21 cellular contexts compared by ENCODE assay signal in genomic region chr6:142462260-142462659, GRCh38.
A peak's percentile ranks its signal among the peaks of the same experiment; 100 is the strongest.
DNase-seq lines count a peak whose midpoint lies in the region; ATAC-seq and TF ChIP-seq lines count a peak whose summit lies in the region.
"Had no signal": no experiment of that assay in that cellular context is flagged by ENCODE, and none has a peak within 500 bp of the region (broad histone marks: within the 10 kb centered on the region; RNA-seq: fewer than 3 reads in every experiment).

No MANE protein-coding gene starts in this region.

- H3K4me2 ChIP-seq in mammary epithelial cell (ENCODE audit: insufficient read depth, low read depth, low read length) (no peak overlapping the region), PC-9 (no peak overlapping the region)
- H3K4me2 ChIP-seq: smooth muscle cell had no signal

- H4K20me1 ChIP-seq in mammary epithelial cell (ENCODE audit: insufficient read depth, low read length) (no peaks in the 10 kb centered on the region), PC-9 (ENCODE audit: insufficient read depth) (no peaks in the 10 kb centered on the region)

- no peak for ATAC-seq in GM19463 (IDR thresholded peaks at IDR 0.05; ENCODE audit: unreplicated experiment)
- ATAC-seq: activated naive CD8-positive, alpha-beta T cell treated with anti-CD3 and anti-CD28 coated beads, Interleukin-2, amount 50 U/mL, for 24 hours; activated T-helper 17 cell treated with anti-CD3 and anti-CD28 coated beads, Interleukin-2, amount 50 U/mL, for 72 hours had no signal

- H3K79me2 ChIP-seq in mammary epithelial cell (ENCODE audit: insufficient read depth, low read length) (no peaks in the 10 kb centered on the region), PC-9 (ENCODE audit: low read depth) (no peaks in the 10 kb centered on the region)

- intact Hi-C loops in mammary epithelial cell (cut with micrococcal nuclease) (no loop called here), breast epithelium (cut with DNase I; ENCODE audit: low total_unique reads) (no loop called here), PC-9 (cut with micrococcal nuclease; ENCODE audit: unreplicated experiment) (no loop called here)

- in situ Hi-C loops in mammary epithelial cell (cut with MboI; ENCODE audit: low sequenced_read_pairs in 2 of 2): loop anchor here in 1 of 2 donors (25.0 kb wide), 1 partner anchor 200 kb away; no protein-coding TSS in a partner anchor

- DNase-seq in mammary epithelial cell: no peak
- DNase-seq in breast epithelium (ENCODE audit: low spot score in 2 of 2): no peak
- DNase-seq in PC-9: no peak
- DNase-seq in epithelial cell of esophagus (ENCODE audit: low read depth): no peak
- DNase-seq in activated CD4-positive, CD25-positive, alpha-beta regulatory T cell treated with anti-CD3 and anti-CD28 coated beads, Interleukin-2, amount 50 U/mL, for 72 hours: no peak
- no peak for DNase-seq in epidermal melanocyte (ENCODE audit: insufficient read length, low spot score)
- DNase-seq in AG08395 (ENCODE audit: low spot score): no peak
- DNase-seq: activated naive CD8-positive, alpha-beta T cell treated with anti-CD3 and anti-CD28 coated beads, Interleukin-2, amount 50 U/mL, for 24 hours; CD4-positive, alpha-beta memory T cell; central memory CD4-positive, alpha-beta T cell; DMS79 treated with DMSO at 0.1 percent for 48 hours; effector CD4-positive, alpha-beta T cell; H7; naive B cell; NCI-H524 treated with DMSO at 0.1 percent for 48 hours had no signal

- H3K9me2 ChIP-seq in PC-9 (ENCODE audit: insufficient read depth): no peaks in the 10 kb centered on the region

- H3F3A ChIP-seq in PC-9 (ENCODE audit: insufficient read depth, low read depth): no peaks in the 10 kb centered on the region

- CTCF ChIA-PET in mammary epithelial cell (lab: Charles Lee; ENCODE audit: low non-redundant PET) (interaction anchor here (0.7 kb wide), 1 partner anchor 713 kb away, joined by 3 read pairs; no protein-coding TSS in a partner anchor), PC-9 (lab: Charles Lee) (no interaction called here)

- no peak overlapping the region for H3K27ac ChIP-seq in mammary epithelial cell (ENCODE audit: insufficient read depth, low read depth, low read length)
- H3K27ac ChIP-seq in breast epithelium: no peak overlapping the region
- H3K27ac ChIP-seq in PC-9: no peak overlapping the region
- H3K27ac ChIP-seq: HL-60, SJSA1, thoracic aorta had no signal

- TF ChIP-seq CTCF in mammary epithelial cell (conservative IDR thresholded peaks at IDR 0.05 in 1 of 2, IDR thresholded peaks at IDR 0.05 in 1 of 2; ENCODE audit: extremely low read depth in 1 of 2, insufficient read depth in 1 of 2, low read depth in 1 of 2, low read length in 2 of 2) (peak; percentile 3 to 7), breast epithelium (IDR thresholded peaks at IDR 0.05) (no peak), PC-9 (conservative IDR thresholded peaks at IDR 0.05) (peak; percentile 28; the same call in 1 of the 2 replicates), epithelial cell of esophagus (IDR thresholded peaks at IDR 0.05; ENCODE audit: insufficient read depth, low read depth, low read length, missing control alignments) (peak; percentile 21)

- POLR2A ChIA-PET in PC-9 (lab: Charles Lee; ENCODE audit: unreplicated experiment): no interaction called here

- H2AFZ ChIP-seq in mammary epithelial cell (ENCODE audit: low read depth, low read length) (no peak overlapping the region), PC-9 (no peak overlapping the region)

- H3K27me3 ChIP-seq in mammary epithelial cell (ENCODE audit: insufficient read depth, low read length) (no peaks in the 10 kb centered on the region), breast epithelium (no peaks in the 10 kb centered on the region), PC-9 (ENCODE audit: insufficient read depth, low read depth) (no peaks in the 10 kb centered on the region)
- H3K27me3 ChIP-seq: SJSA1 had no signal

- dilution Hi-C loops in mammary epithelial cell (cut with HindIII; ENCODE audit: low sequenced_read_pairs): no loop called here

- H3K4me1 ChIP-seq in mammary epithelial cell (ENCODE audit: insufficient read depth, low read length): no peaks in the 10 kb centered on the region
- no peaks in the 10 kb centered on the region for H3K4me1 ChIP-seq in breast epithelium
- H3K4me1 ChIP-seq in PC-9 (replicated peaks; ENCODE audit: insufficient read depth): no peaks in the 10 kb centered on the region

- TF ChIP-seq POLR2A in breast epithelium (IDR thresholded peaks at IDR 0.05): no peak

- H3K9ac ChIP-seq in mammary epithelial cell (ENCODE audit: insufficient read depth, low read length): no peak overlapping the region

- BruUV-seq in mammary epithelial cell (replicated peaks; lab: Mats Ljungman, UMichigan) (no TSS peak), PC-9 (replicated peaks; lab: Mats Ljungman, UMichigan) (no TSS peak)

- WGBS in mammary epithelial cell (ENCODE audit: low coverage, missing lambda C conversion rate): 81% methylated on average over 2 of the region's 2 CpGs

- H3K4me3 ChIP-seq in mammary epithelial cell (replicated peaks in 1 of 3; ENCODE audit: insufficient read depth in 1 of 3, low read depth in 2 of 3, low read length in 3 of 3) (no peak overlapping the region), breast epithelium (no peak overlapping the region), PC-9 (no peak overlapping the region), epithelial cell of esophagus (ENCODE audit: low read length) (no peak overlapping the region)
- H3K4me3 ChIP-seq: SJSA1, smooth muscle cell, thoracic aorta had no signal

- H3K9me3 ChIP-seq in mammary epithelial cell (replicated peaks; ENCODE audit: insufficient read depth, low read length) (peaks cover 5% of the 10 kb centered on the region), breast epithelium (no peaks in the 10 kb centered on the region), PC-9 (ENCODE audit: insufficient read depth, low read depth) (0 out of 2 replicates have a peak, but pooled peaks cover 10% of the 10 kb centered on the region)
- H3K9me3 ChIP-seq: thoracic aorta had no signal

- H3K36me3 ChIP-seq in mammary epithelial cell (ENCODE audit: insufficient read depth, low read length) (no peaks in the 10 kb centered on the region), breast epithelium (no peaks in the 10 kb centered on the region), PC-9 (ENCODE audit: low read depth) (no peaks in the 10 kb centered on the region)
- H3K36me3 ChIP-seq: SJSA1, thoracic aorta had no signal

Comparison
In these comparisons a context has a peak if more than half of its experiments do, and no peak if none do; other contexts are left out.
1. CTCF ChIP-seq: peak in mammary epithelial cell (2 of 2), PC-9 (single experiment) and epithelial cell of esophagus (single experiment); none in breast epithelium (0 of 3).